In genomic region chrX:142819461-142819860, GRCh38 we compare ENCODE assay signal across 25 cellular contexts.
"Had no signal": no experiment of that assay in that cellular context is flagged by ENCODE, and none has a peak within 500 bp of the region (broad histone marks: within the 10 kb centered on the region; RNA-seq: fewer than 3 reads in every experiment).

No MANE protein-coding gene starts in this region.

- H3K27ac ChIP-seq: stomach, suprapubic skin, testis, thoracic aorta, tibial artery, tibial nerve, transverse colon, upper lobe of left lung, upper lobe of right lung, uterus, vagina had no signal

- H3K9me3 ChIP-seq: suprapubic skin, testis, thoracic aorta, tibial artery, tibial nerve, transverse colon, upper lobe of left lung, upper lobe of right lung, uterus, vagina had no signal

- H3K36me3 ChIP-seq: stomach, suprapubic skin, thoracic aorta, tibial artery, tibial nerve, transverse colon, upper lobe of left lung, upper lobe of right lung, uterus, vagina had no signal

- DNase-seq: stimulated activated CD4-positive, alpha-beta T cell treated with anti-CD3 and anti-CD28 coated beads, Interleukin-2, amount 100 ng/mL, for 48 hours; stimulated activated CD4-positive, alpha-beta T cell treated with anti-CD3 and anti-CD28 coated beads, Interleukin-4, amount 100 ng/mL, for 1 hour; stimulated activated CD4-positive, alpha-beta T cell treated with anti-CD3 and anti-CD28 coated beads, Interleukin-4, amount 100 ng/mL, for 24 hours; stimulated activated CD4-positive, alpha-beta T cell treated with anti-CD3 and anti-CD28 coated beads, Interleukin-4, amount 100 ng/mL, for 4 hours; stimulated activated CD8-positive, alpha-beta memory T cell treated with anti-CD3 and anti-CD28 coated beads, Interleukin-4, amount 100 ng/mL, for 48 hours; stimulated activated naive B cell treated with anti-CD40 and anti-IgM and Interleukin-4, amounts not matched to agents 10 μg/mL and 1 μg/mL and 100 μg/mL, for 72 hours; stimulated activated naive CD4-positive, alpha-beta T cell; stimulated activated naive CD4-positive, alpha-beta T cell treated with Interleukin-2 at 50 U/mL for 16 hours; stimulated activated naive CD8-positive, alpha-beta T cell treated with anti-CD3 and anti-CD28 coated beads, Interleukin-15, amount 100 ng/mL, for 72 hours; stimulated activated naive CD8-positive, alpha-beta T cell treated with anti-CD3 and anti-CD28 coated beads, Interleukin-15, Interleukin-2, amounts not matched to agents 100 U/mL and 50 U/mL, for 24 hours; stomach; substantia nigra; testis; tibial artery; transverse colon; trophoblast cell; upper lobe of left lung; upper lobe of right lung; uterus had no signal

- H3K27me3 ChIP-seq: suprapubic skin, testis, tibial artery, tibial nerve, transverse colon, upper lobe of left lung, upper lobe of right lung, uterus, vagina had no signal

- H3K4me1 ChIP-seq: stomach, suprapubic skin, testis, tibial artery, tibial nerve, transverse colon, upper lobe of left lung, upper lobe of right lung, uterus, vagina had no signal

- H3K4me3 ChIP-seq: stomach, suprapubic skin, testis, thoracic aorta, tibial artery, tibial nerve, transverse colon, upper lobe of left lung, upper lobe of right lung, uterus, vagina had no signal

- ATAC-seq: stimulated activated effector memory CD8-positive, alpha-beta T cell treated with anti-CD3 and anti-CD28 coated beads, Interleukin-12 subunit alpha, Interleukin-12 subunit beta, amount 100 ng/mL, for 72 hours; stimulated activated memory B cell treated with anti-CD40 and anti-IgM and Interleukin-4, amounts not matched to agents 10 μg/mL and 1 μg/mL and 100 μg/mL, for 72 hours; stimulated activated naive B cell treated with anti-CD40 and anti-IgM and Interleukin-4, amounts not matched to agents 10 μg/mL and 1 μg/mL and 100 μg/mL, for 72 hours; stimulated activated naive CD8-positive, alpha-beta T cell treated with anti-CD3 and anti-CD28 coated beads, Interleukin-15, amount 100 ng/mL, for 72 hours; stimulated activated naive CD8-positive, alpha-beta T cell treated with anti-CD3 and anti-CD28 coated beads, Interleukin-15, Interleukin-2, amounts not matched to agents 100 U/mL and 50 U/mL, for 24 hours; upper lobe of right lung had no signal
